ENCODE assay signal across 13 cellular contexts in the genomic region with DNA sequence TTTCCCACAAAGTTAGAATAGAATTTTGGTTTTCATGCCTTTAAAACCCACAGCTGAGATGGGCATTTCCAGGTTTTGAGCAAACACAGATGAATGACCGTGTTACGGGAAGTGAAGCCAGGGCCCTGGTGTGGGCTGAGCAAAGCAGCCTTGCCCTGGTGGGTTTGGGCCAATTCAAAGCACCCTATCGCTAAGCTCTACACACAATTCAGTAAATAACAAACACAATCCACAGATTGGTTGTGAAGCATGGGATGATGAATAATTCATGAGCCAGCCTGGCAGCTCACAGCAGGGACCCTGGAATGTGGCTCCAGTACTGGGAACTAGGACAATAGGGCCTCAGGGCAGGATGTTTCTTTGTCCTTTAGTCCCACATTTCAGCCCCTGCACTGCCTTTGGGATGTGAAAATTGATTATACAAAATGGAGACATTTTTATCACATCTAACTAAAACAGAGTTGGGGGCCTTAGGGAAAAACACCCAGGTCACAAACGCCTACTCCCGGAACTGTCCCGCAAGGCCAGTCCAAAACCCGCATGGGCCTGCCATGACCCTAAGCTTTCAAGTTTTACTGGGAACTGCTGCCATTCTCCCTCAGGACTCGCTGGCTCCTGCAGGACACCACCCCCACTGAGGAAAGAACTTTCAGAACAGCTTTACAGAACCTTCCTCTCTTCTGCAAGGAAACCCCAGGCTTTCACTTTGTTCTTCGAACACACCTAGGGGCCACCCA.
DNase-seq lines count a peak whose midpoint lies in the region; ATAC-seq and TF ChIP-seq lines count a peak whose summit lies in the region.
"Had no signal": no experiment of that assay in that cellular context is flagged by ENCODE, and none has a peak within 500 bp of the region (broad histone marks: within the 10 kb centered on the region; RNA-seq: fewer than 3 reads in every experiment).

No MANE protein-coding gene starts in this region.

- intact Hi-C loops in spleen (cut with DNase I; ENCODE audit: low total_unique reads) = no loop called here
- intact Hi-C loops in naive thymus-derived CD4-positive, alpha-beta T cell (cut with micrococcal nuclease) = no loop called here

- CTCF ChIA-PET in naive thymus-derived CD4-positive, alpha-beta T cell (lab: Charles Lee) = no interaction called here

- H3K4me3 ChIP-seq in spleen = no peak overlapping the region
- H3K4me3 ChIP-seq in naive thymus-derived CD4-positive, alpha-beta T cell (ENCODE audit: low read length) = no peak overlapping the region
- H3K4me3 ChIP-seq: body of pancreas, heart right ventricle, Peyer's patch had no signal

- no peaks in the 10 kb centered on the region for H3K36me3 ChIP-seq in spleen
- H3K36me3 ChIP-seq in naive thymus-derived CD4-positive, alpha-beta T cell (ENCODE audit: control insufficient read depth in 2 of 3, insufficient read depth in 3 of 3, low read length in 3 of 3) = no peaks in the 10 kb centered on the region
- H3K36me3 ChIP-seq: heart right ventricle, Peyer's patch had no signal

- 77 to 89% (median 83%) methylated on average over 9 of the region's 9 CpGs for WGBS in spleen, 5 donors

- no peaks in the 10 kb centered on the region for H3K9me3 Mint-ChIP-seq in T-helper 2 cell treated with Interferon-gamma antibody and Interleukin-4, amounts not matched to agents 5 μg/mL and 100 μg/mL, for 36 hours
- H3K9me3 Mint-ChIP-seq in naive thymus-derived CD4-positive, alpha-beta T cell = peaks cover 0 to 2% (median 0%) of the 10 kb centered on the region in 11 donors

- no peaks in the 10 kb centered on the region for H3K36me3 Mint-ChIP-seq in T-helper 2 cell treated with Interferon-gamma antibody and Interleukin-4, amounts not matched to agents 5 μg/mL and 100 μg/mL, for 36 hours (ENCODE audit: low read depth)
- no peaks in the 10 kb centered on the region for H3K36me3 Mint-ChIP-seq in naive thymus-derived CD4-positive, alpha-beta T cell

- TF ChIP-seq CTCF in spleen (IDR thresholded peaks at IDR 0.05 in 8 of 11, conservative IDR thresholded peaks at IDR 0.05 in 3 of 11) = no peak

- H3K9me3 ChIP-seq in spleen = no peaks in the 10 kb centered on the region
- H3K9me3 ChIP-seq in naive thymus-derived CD4-positive, alpha-beta T cell (ENCODE audit: control insufficient read depth in 2 of 3, low read length in 3 of 3) = no peaks in the 10 kb centered on the region
- H3K9me3 ChIP-seq: body of pancreas, heart right ventricle, Peyer's patch had no signal

- no peaks in the 10 kb centered on the region for H3K4me1 Mint-ChIP-seq in T-helper 2 cell treated with Interferon-gamma antibody and Interleukin-4, amounts not matched to agents 5 μg/mL and 100 μg/mL, for 36 hours (ENCODE audit: low read depth)
- no peaks in the 10 kb centered on the region for H3K4me1 Mint-ChIP-seq in naive thymus-derived CD4-positive, alpha-beta T cell

- H3K4me1 ChIP-seq in spleen = peaks cover 0 to 15% (median 7%) of the 10 kb centered on the region in 6 donors
- H3K4me1 ChIP-seq in naive thymus-derived CD4-positive, alpha-beta T cell (ENCODE audit: control insufficient read depth in 2 of 2, insufficient read depth in 2 of 2, low read length in 2 of 2) = no peaks in the 10 kb centered on the region
- H3K4me1 ChIP-seq: body of pancreas, Peyer's patch had no signal

- H3K27ac ChIP-seq in spleen = peak overlapping the region in 2 of 8 donors; percentile 2 to 28
- H3K27ac ChIP-seq in naive thymus-derived CD4-positive, alpha-beta T cell (ENCODE audit: low read depth, low read length) = no peak overlapping the region
- H3K27ac ChIP-seq: body of pancreas, Peyer's patch had no signal

- TF ChIP-seq POLR2A in spleen (IDR thresholded peaks at IDR 0.05) = no peak

- H3K27me3 Mint-ChIP-seq in T-helper 2 cell treated with Interferon-gamma antibody and Interleukin-4, amounts not matched to agents 5 μg/mL and 100 μg/mL, for 36 hours (ENCODE audit: low read depth) = peaks cover 28% of the 10 kb centered on the region
- H3K27me3 Mint-ChIP-seq in naive thymus-derived CD4-positive, alpha-beta T cell = peaks cover 0 to 17% (median 0%) of the 10 kb centered on the region in 5 donors

- no peaks in the 10 kb centered on the region for H3K27me3 ChIP-seq in spleen (replicated peaks in 1 of 7)
- H3K27me3 ChIP-seq in naive thymus-derived CD4-positive, alpha-beta T cell (ENCODE audit: control insufficient read depth in 2 of 2, insufficient read depth in 2 of 2, low read length in 2 of 2) = no peaks in the 10 kb centered on the region
- H3K27me3 ChIP-seq: body of pancreas, Peyer's patch had no signal

- no peak overlapping the region for H3K27ac Mint-ChIP-seq in T-helper 2 cell treated with Interferon-gamma antibody and Interleukin-4, amounts not matched to agents 5 μg/mL and 100 μg/mL, for 36 hours
- H3K27ac Mint-ChIP-seq in naive thymus-derived CD4-positive, alpha-beta T cell = no peak overlapping the region

- POLR2A ChIA-PET in naive thymus-derived CD4-positive, alpha-beta T cell (lab: Charles Lee) = no interaction called here

- peak; percentile 0 for DNase-seq in T-helper 2 cell treated with Interferon-gamma antibody and Interleukin-4, amounts not matched to agents 5 μg/mL and 100 μg/mL, for 36 hours (ENCODE audit: low spot score)
- no peak for DNase-seq in T-helper 2 cell
- DNase-seq in UCSD-AML1 (lab: John Stamatoyannopoulos, UW; ENCODE audit: unreplicated experiment) = peak; percentile 51
- peak; percentile 98 for DNase-seq in iPS DF 4.7 (ENCODE audit: extremely low read depth, low spot score)
- DNase-seq in spleen = peak; percentile 48
- no peak for DNase-seq in NCI-H526 (lab: John Stamatoyannopoulos, UW)
- no peak for DNase-seq in naive thymus-derived CD4-positive, alpha-beta T cell
- DNase-seq: activated CD4-positive, alpha-beta T cell treated with anti-CD3 and anti-CD28 coated beads, Interleukin-2, amount 50 U/mL, for 1 hour; heart right ventricle; stimulated activated CD8-positive, alpha-beta memory T cell treated with anti-CD3 and anti-CD28 coated beads, Interleukin-4, amount 100 ng/mL, for 48 hours had no signal

- H3K4me3 Mint-ChIP-seq in T-helper 2 cell treated with Interferon-gamma antibody and Interleukin-4, amounts not matched to agents 5 μg/mL and 100 μg/mL, for 36 hours = no peak overlapping the region
- no peak overlapping the region for H3K4me3 Mint-ChIP-seq in naive thymus-derived CD4-positive, alpha-beta T cell

- no peak for ATAC-seq in GM21447 (IDR thresholded peaks at IDR 0.05; ENCODE audit: unreplicated experiment)
- no peak for ATAC-seq in naive thymus-derived CD4-positive, alpha-beta T cell
- ATAC-seq: body of pancreas had no signal

Comparison
In these comparisons a context has a peak if more than half of its experiments do, and no peak if none do; other contexts are left out.
1. DNase-seq: peak in T-helper 2 cell treated with Interferon-gamma antibody and Interleukin-4, amounts not matched to agents 5 μg/mL and 100 μg/mL, for 36 hours (single experiment), UCSD-AML1 (single experiment), iPS DF 4.7 (single experiment) and spleen (single experiment); none in T-helper 2 cell (0 of 5), NCI-H526 (0 of 2) and naive thymus-derived CD4-positive, alpha-beta T cell (0 of 9).